In the genomic region with DNA sequence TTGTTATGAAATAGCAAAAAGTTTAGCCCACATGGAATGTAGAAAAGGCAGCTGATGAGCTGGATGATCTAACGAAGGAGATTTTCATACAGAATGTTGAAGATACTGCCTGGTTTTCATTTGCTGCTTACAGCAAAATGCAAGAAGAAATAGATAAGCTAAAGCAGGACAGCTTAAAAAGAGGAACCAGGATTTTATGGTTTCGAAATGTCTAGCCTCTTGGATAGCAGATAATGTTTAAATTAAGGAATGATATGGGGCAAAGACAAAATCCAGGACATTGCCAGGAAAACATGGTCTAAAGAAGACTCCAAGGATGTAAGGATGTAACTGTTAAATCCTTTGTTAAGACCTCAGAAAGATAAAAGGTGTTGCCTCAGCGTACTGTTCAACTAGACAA, we compare ENCODE assay signal across 28 cellular contexts. TPM values are rescaled to one million over a fixed set of nuclear protein-coding genes. Genes with fewer than 3 reads are reported as not detected.
"Had no signal": no experiment of that assay in that cellular context is flagged by ENCODE, and none has a peak within 500 bp of the region (broad histone marks: within the 10 kb centered on the region; RNA-seq: fewer than 3 reads in every experiment).

No MANE protein-coding gene starts in this region.

- H2AFZ ChIP-seq: hepatocyte, neural progenitor cell, parathyroid adenoma had no signal

- H3K4me2 ChIP-seq: hepatocyte, neural progenitor cell had no signal

- DNase-seq: activated CD4-positive, alpha-beta T cell treated with anti-CD3 and anti-CD28 coated beads for 1 hour; activated CD4-positive, alpha-beta T cell treated with anti-CD3 and anti-CD28 coated beads, Interleukin-2, amount 10 ng/mL, durations not matched to agents 7 days and 5 days; activated CD8-positive, alpha-beta T cell treated with anti-CD3 and anti-CD28 coated beads for 36 hours; activated gamma-delta T cell treated with Interleukin-2 at 50 U/mL for 16 hours; activated naive CD4-positive, alpha-beta T cell treated with anti-CD3 and anti-CD28 coated beads, Interleukin-2, amount 50 U/mL, for 16 hours; activated T-cell treated with anti-CD3 and anti-CD28 coated beads, Interleukin-2, amount 50 U/mL, for 4 hours; amniotic stem cell; brain microvascular endothelial cell; dorsolateral prefrontal cortex; effector memory CD4-positive, alpha-beta T cell; islet precursor cell; left ventricle myocardium inferior; mesendoderm; natural killer cell; occipital lobe; right cardiac atrium; stimulated activated CD4-positive, alpha-beta T cell treated with anti-CD3 and anti-CD28 coated beads, Interleukin-2, amount 100 ng/mL, for 48 hours; stimulated activated naive CD4-positive, alpha-beta T cell treated with Interleukin-2 at 50 U/mL for 16 hours; testis; transverse colon had no signal

- H3K9ac ChIP-seq: neural progenitor cell, parathyroid adenoma had no signal

- H3K4me3 ChIP-seq: coronary artery, dorsolateral prefrontal cortex, gastroesophageal sphincter, hepatocyte, left ventricle myocardium inferior, lung, neural progenitor cell, testis, transverse colon had no signal

- H3K9me3 ChIP-seq: testis, transverse colon had no signal

- H3K79me2 ChIP-seq: hepatocyte, parathyroid adenoma had no signal

- H3K27ac ChIP-seq: brain microvascular endothelial cell, coronary artery, gastroesophageal sphincter, left ventricle myocardium inferior, neural progenitor cell, parathyroid adenoma, testis, transverse colon had no signal

- H3K4me1 ChIP-seq: gastroesophageal sphincter, neural progenitor cell, parathyroid adenoma, testis had no signal

- H3K27me3 ChIP-seq: brain microvascular endothelial cell, dorsolateral prefrontal cortex, gastroesophageal sphincter, hepatocyte, neural progenitor cell, testis, transverse colon had no signal

- H3K36me3 ChIP-seq: brain microvascular endothelial cell, gastroesophageal sphincter, left ventricle myocardium inferior, neural progenitor cell, transverse colon had no signal

RNA-seq across cellular contexts. Expression of a gene that starts 10.1 kb away (rescaled TPM):
- total RNA-seq: mononuclear cell had no signal

RNA-seq across cellular contexts. Expression of a gene that starts 44.9 kb away (rescaled TPM):
- total RNA-seq: activated CD8-positive, alpha-beta T cell treated with anti-CD3 and anti-CD28 coated beads for 36 hours; activated T-cell treated with anti-CD3 and anti-CD28 coated beads, Interleukin-2, amount 50 U/mL, for 4 hours; activated T-helper 17 cell treated with anti-CD3 and anti-CD28 coated beads, Interleukin-2, amount 50 U/mL, for 72 hours had no signal
